ENCODE assay signal across 16 cellular contexts in genomic region chr2:197673142-197673541, GRCh38. TPM values are rescaled to one million over a fixed set of nuclear protein-coding genes. Genes with fewer than 3 reads are reported as not detected.
DNase-seq lines count a peak whose midpoint lies in the region; ATAC-seq, FAIRE-seq and TF ChIP-seq lines count a peak whose summit lies in the region.
"Had no signal": no experiment of that assay in that cellular context is flagged by ENCODE, and none has a peak within 500 bp of the region (broad histone marks: within the 10 kb centered on the region; RNA-seq: fewer than 3 reads in every experiment).

No MANE protein-coding gene starts in this region.

- peak overlapping the region; percentile 83 for H3K4me3 Mint-ChIP-seq in neural progenitor cell
- H3K4me3 Mint-ChIP-seq: activated T-cell treated with anti-CD3 and anti-CD28 coated beads, Interleukin-2, amount 50 U/mL, for 24 hours; T-cell had no signal

- H3K79me2 ChIP-seq in mammary epithelial cell (ENCODE audit: insufficient read depth, low read length), result no peaks in the 10 kb centered on the region
- H3K79me2 ChIP-seq in endothelial cell of umbilical vein (ENCODE audit: control insufficient read depth, insufficient read depth, low read length), result no peaks in the 10 kb centered on the region
- H3K79me2 ChIP-seq in neural progenitor cell (ENCODE audit: low read depth), result no peaks in the 10 kb centered on the region

- WGBS in mammary epithelial cell (ENCODE audit: low coverage, missing lambda C conversion rate), result 84% methylated on average over 5 of the region's 5 CpGs
- WGBS in urinary bladder, result 67% methylated on average over 5 of the region's 5 CpGs
- WGBS in ovary, 3 donors, result 74 to 78% (median 77%) methylated on average over 5 of the region's 5 CpGs

- H3K9me3 ChIP-seq in breast epithelium (peaks cover 0 to 3% of the 10 kb centered on the region in 2 donors), mammary epithelial cell (replicated peaks; ENCODE audit: insufficient read depth, low read length) (no peaks in the 10 kb centered on the region), endothelial cell of umbilical vein (replicated peaks; ENCODE audit: control insufficient read depth, insufficient read depth, low read length) (no peaks in the 10 kb centered on the region), neural progenitor cell (ENCODE audit: low read depth) (no peaks in the 10 kb centered on the region), ovary (peaks cover 0 to 9% of the 10 kb centered on the region in 2 donors)

- TF ChIP-seq POLR2A in breast epithelium (IDR thresholded peaks at IDR 0.05), result no peak
- TF ChIP-seq POLR2A in endothelial cell of umbilical vein (IDR thresholded peaks at IDR 0.05; ENCODE audit: low read depth, low read length), result no peak
- no peak for TF ChIP-seq POLR2A in ovary (IDR thresholded peaks at IDR 0.05)

- peaks cover 22% of the 10 kb centered on the region for H3K9me3 Mint-ChIP-seq in neural progenitor cell
- H3K9me3 Mint-ChIP-seq: activated T-cell treated with anti-CD3 and anti-CD28 coated beads, Interleukin-2, amount 50 U/mL, for 24 hours had no signal

- CTCF ChIA-PET in mammary epithelial cell (lab: Charles Lee; ENCODE audit: low non-redundant PET), result no interaction called here
- CTCF ChIA-PET in endothelial cell of umbilical vein (lab: Charles Lee), result no interaction called here

- peaks cover 36% of the 10 kb centered on the region for H3K4me1 Mint-ChIP-seq in neural progenitor cell
- H3K4me1 Mint-ChIP-seq: T-cell had no signal

- H3K27me3 ChIP-seq in breast epithelium (no peaks in the 10 kb centered on the region), mammary epithelial cell (ENCODE audit: insufficient read depth, low read length) (no peaks in the 10 kb centered on the region), endothelial cell of umbilical vein (ENCODE audit: control insufficient read depth in 2 of 2, insufficient read depth in 2 of 2, low read length in 2 of 2) (no peaks in the 10 kb centered on the region), neural progenitor cell (no peaks in the 10 kb centered on the region), ovary (no peaks in the 10 kb centered on the region)

- H3K27ac ChIP-seq in breast epithelium (no peak overlapping the region), mammary epithelial cell (ENCODE audit: insufficient read depth, low read depth, low read length) (no peak overlapping the region), endothelial cell of umbilical vein (ENCODE audit: insufficient read depth, low read depth, low read length) (no peak overlapping the region), neural progenitor cell (peak overlapping the region; percentile 13), urinary bladder (ENCODE audit: low read depth) (no peak overlapping the region), ovary (no peak overlapping the region)

- DNase-seq in breast epithelium (ENCODE audit: low spot score in 2 of 2), result no peak
- no peak for DNase-seq in mammary epithelial cell
- DNase-seq in endothelial cell of umbilical vein (ENCODE audit: low read depth, low spot score), result no peak
- peak; percentile 31 for DNase-seq in neural progenitor cell (ENCODE audit: low spot score)
- DNase-seq in RKO (ENCODE audit: low spot score), result no peak
- no peak for DNase-seq in ovary
- no peak for DNase-seq in left colon
- DNase-seq: activated CD4-positive, alpha-beta T cell treated with anti-CD3 and anti-CD28 coated beads for 1 hour; activated T-cell treated with anti-CD3 and anti-CD28 coated beads, Interleukin-2, amount 50 U/mL, for 24 hours; amniotic stem cell; NCI-H1092; NCI-H446 treated with DMSO at 0.1 percent for 48 hours; T-cell had no signal

- H2AFZ ChIP-seq in mammary epithelial cell (ENCODE audit: low read depth, low read length), result no peak overlapping the region
- H2AFZ ChIP-seq in endothelial cell of umbilical vein (ENCODE audit: low read depth, low read length), result no peak overlapping the region
- H2AFZ ChIP-seq in neural progenitor cell (replicated peaks), result peak overlapping the region; percentile 23

- TF ChIP-seq CTCF in breast epithelium (IDR thresholded peaks at IDR 0.05), result no peak
- no peak for TF ChIP-seq CTCF in mammary epithelial cell (conservative IDR thresholded peaks at IDR 0.05 in 1 of 2, IDR thresholded peaks at IDR 0.05 in 1 of 2; ENCODE audit: extremely low read depth in 1 of 2, insufficient read depth in 1 of 2, low read depth in 1 of 2, low read length in 2 of 2)
- TF ChIP-seq CTCF in endothelial cell of umbilical vein (IDR thresholded peaks at IDR 0.05; ENCODE audit: extremely low read depth in 1 of 2, insufficient read depth in 1 of 2, low read depth in 1 of 2, low read length in 2 of 2), result no peak
- no peak for TF ChIP-seq CTCF in neural progenitor cell (IDR thresholded peaks at IDR 0.05)
- no peak for TF ChIP-seq CTCF in ovary (IDR thresholded peaks at IDR 0.05)

- H3K9ac ChIP-seq in mammary epithelial cell (ENCODE audit: insufficient read depth, low read length) (no peak overlapping the region), endothelial cell of umbilical vein (replicated peaks; ENCODE audit: extremely low read depth, insufficient read depth, low read length) (no peak overlapping the region), neural progenitor cell (no peak overlapping the region)

- BruUV-seq in mammary epithelial cell (replicated peaks; lab: Mats Ljungman, UMichigan) (no TSS peak), endothelial cell of umbilical vein (replicated peaks; lab: Mats Ljungman, UMichigan) (no TSS peak)

- ATAC-seq in left colon, result no peak
- ATAC-seq: T-cell had no signal

- TF ChIP-seq EP300 in ovary (IDR thresholded peaks at IDR 0.05), result no peak

- in situ Hi-C loops in mammary epithelial cell (cut with MboI; ENCODE audit: low sequenced_read_pairs in 2 of 2), result no loop called here

- H3K4me3 ChIP-seq in breast epithelium (peak overlapping the region; percentile 7 to 42 (median 19)), mammary epithelial cell (replicated peaks in 1 of 3; ENCODE audit: insufficient read depth in 1 of 3, low read depth in 2 of 3, low read length in 3 of 3) (no peak overlapping the region), endothelial cell of umbilical vein (replicated peaks in 1 of 3; ENCODE audit: insufficient read depth in 1 of 3, low read depth in 1 of 3, low read length in 3 of 3) (peak overlapping the region in 1 of 3 experiments; percentile 98), neural progenitor cell (peak overlapping the region; percentile 18), urinary bladder (ENCODE audit: low read depth, low read length) (peak overlapping the region; percentile 14), ovary (no peak overlapping the region)

- H3K4me1 ChIP-seq in breast epithelium (no peaks in the 10 kb centered on the region), mammary epithelial cell (ENCODE audit: insufficient read depth, low read length) (peaks cover 6% of the 10 kb centered on the region), endothelial cell of umbilical vein (ENCODE audit: control insufficient read depth, extremely low read depth, insufficient read depth, low read length) (peaks cover 28% of the 10 kb centered on the region), neural progenitor cell (peaks cover 31% of the 10 kb centered on the region), urinary bladder (ENCODE audit: insufficient read depth) (peaks cover 2% of the 10 kb centered on the region), ovary (ENCODE audit: insufficient read depth) (peaks cover 6% of the 10 kb centered on the region)

- intact Hi-C loops in breast epithelium (cut with DNase I; ENCODE audit: low total_unique reads), result no loop called here
- intact Hi-C loops in mammary epithelial cell (cut with micrococcal nuclease), result no loop called here
- intact Hi-C loops in endothelial cell of umbilical vein (cut with micrococcal nuclease), result no loop called here
- intact Hi-C loops in ovary (cut with DNase I), result no loop called here
- intact Hi-C loops in left colon (cut with DNase I, micrococcal nuclease), result no loop called here

- no peaks in the 10 kb centered on the region for H3K9me1 ChIP-seq in endothelial cell of umbilical vein (replicated peaks; ENCODE audit: control insufficient read depth, extremely low read depth, insufficient read depth, low read length)

- H4K20me1 ChIP-seq in mammary epithelial cell (ENCODE audit: insufficient read depth, low read length) (no peaks in the 10 kb centered on the region), endothelial cell of umbilical vein (replicated peaks; ENCODE audit: control insufficient read depth, extremely low read depth, insufficient read depth, low read length) (no peaks in the 10 kb centered on the region), neural progenitor cell (ENCODE audit: low read depth) (no peaks in the 10 kb centered on the region)

- peaks cover 11% of the 10 kb centered on the region for H3F3A ChIP-seq in neural progenitor cell (ENCODE audit: low read depth)

- H3K4me2 ChIP-seq in mammary epithelial cell (ENCODE audit: insufficient read depth, low read depth, low read length), result no peak overlapping the region
- peak overlapping the region; percentile 100 for H3K4me2 ChIP-seq in endothelial cell of umbilical vein (ENCODE audit: insufficient read depth, low read length)
- H3K4me2 ChIP-seq in neural progenitor cell, result peak overlapping the region; percentile 74

- H3K27me3 Mint-ChIP-seq in neural progenitor cell (ENCODE audit: insufficient read depth, low read depth), result no peaks in the 10 kb centered on the region

- H3K36me3 Mint-ChIP-seq in neural progenitor cell, result peaks cover 24% of the 10 kb centered on the region
- H3K36me3 Mint-ChIP-seq: T-cell had no signal

- no peak for FAIRE-seq in endothelial cell of umbilical vein (lab: Jason Lieb, UNC)
- FAIRE-seq: A204.1, endometrium had no signal

- H3K27ac Mint-ChIP-seq in neural progenitor cell, result peak overlapping the region; percentile 52
- H3K27ac Mint-ChIP-seq: activated T-cell treated with anti-CD3 and anti-CD28 coated beads, Interleukin-2, amount 50 U/mL, for 24 hours; T-cell had no signal

- H3K36me3 ChIP-seq in breast epithelium, result no peaks in the 10 kb centered on the region
- H3K36me3 ChIP-seq in mammary epithelial cell (ENCODE audit: insufficient read depth, low read length), result no peaks in the 10 kb centered on the region
- H3K36me3 ChIP-seq in endothelial cell of umbilical vein (ENCODE audit: control insufficient read depth in 2 of 2, extremely low read depth in 1 of 2, insufficient read depth in 2 of 2, low read length in 2 of 2), result no peaks in the 10 kb centered on the region
- no peaks in the 10 kb centered on the region for H3K36me3 ChIP-seq in neural progenitor cell
- no peaks in the 10 kb centered on the region for H3K36me3 ChIP-seq in urinary bladder (ENCODE audit: insufficient read depth)
- H3K36me3 ChIP-seq in ovary, result no peaks in the 10 kb centered on the region

- POLR2A ChIA-PET in endothelial cell of umbilical vein (lab: Charles Lee), result no interaction called here

- dilution Hi-C loops in mammary epithelial cell (cut with HindIII; ENCODE audit: low sequenced_read_pairs), result no loop called here
- dilution Hi-C loops in endothelial cell of umbilical vein (cut with MboI; ENCODE audit: extremely low pct_ligation_motif_present, low sequenced_read_pairs), result no loop called here

RNA-seq across cellular contexts. Expression of gene RFTN2, which starts 2.2 kb away (rescaled TPM):
- 10 to 100 TPM in 1 of 3 donors, 1 to 10 TPM in 2; 2.3 to 21.1 (median 7.6) TPM for total RNA-seq in breast epithelium
- under 1 TPM in 1 of 2 donors, not detected in 1; under 0.01 TPM for total RNA-seq in mammary epithelial cell
- not detected for polyA plus RNA-seq in mammary epithelial cell
- not detected for polyA minus RNA-seq in mammary epithelial cell
- total RNA-seq in endothelial cell of umbilical vein, result 8.0 and 9.9 TPM in 2 replicates
- 5.0 and 6.1 TPM in 2 replicates for polyA plus RNA-seq in endothelial cell of umbilical vein
- 6.6 and 7.2 TPM in 2 replicates for polyA plus RNA-seq in endothelial cell of umbilical vein (2011; cell fraction: cytosol; rRNA removed)
- polyA plus RNA-seq in endothelial cell of umbilical vein (2011; cell fraction: nucleus; rRNA removed), result 6.0 and 8.4 TPM in 2 replicates
- 1.3 TPM in 2 replicates for polyA plus RNA-seq in endothelial cell of umbilical vein (2012)
- polyA minus RNA-seq in endothelial cell of umbilical vein, result 12.5 and 13.3 TPM in 2 replicates
- not detected for polyA minus RNA-seq in endothelial cell of umbilical vein (2011; cell fraction: cytosol; rRNA and poly(A)+ RNA removed)
- polyA minus RNA-seq in endothelial cell of umbilical vein (2011; cell fraction: nucleus; rRNA and poly(A)+ RNA removed), result 8.1 and 10.1 TPM in 2 replicates
- total RNA-seq in neural progenitor cell (ENCODE audit: low replicate concordance), result 3.1 and 8.2 TPM in 2 replicates
- total RNA-seq in urinary bladder, result 37.4 TPM
- 4.0 TPM for polyA plus RNA-seq in urinary bladder
- 10 to 100 TPM in 6 of 7 donors, 1 to 10 TPM in 1; 9.7 to 22.1 (median 15.3) TPM for total RNA-seq in ovary
- polyA plus RNA-seq in ovary, result 10 to 100 TPM in 1 of 2 donors, 1 to 10 TPM in 1; 8.1 to 13.4 TPM
- 1 to 10 TPM; 1.9 to 3.0 TPM for total RNA-seq in left colon

RNA-seq across cellular contexts. Expression of gene MARS2, which starts 32.0 kb away (rescaled TPM):
- 10 to 100 TPM in 1 of 3 donors, 1 to 10 TPM in 2; 5.4 to 11.9 (median 6.9) TPM for total RNA-seq in breast epithelium
- 10 to 100 TPM; 10.0 to 11.2 TPM for total RNA-seq in mammary epithelial cell
- polyA plus RNA-seq in mammary epithelial cell, result 8.0 TPM
- 15.1 TPM for polyA minus RNA-seq in mammary epithelial cell
- 5.1 and 5.3 TPM in 2 replicates for total RNA-seq in endothelial cell of umbilical vein
- 2.3 and 2.4 TPM in 2 replicates for polyA plus RNA-seq in endothelial cell of umbilical vein
- 1.8 and 1.9 TPM in 2 replicates for polyA plus RNA-seq in endothelial cell of umbilical vein (2011; cell fraction: cytosol; rRNA removed)
- polyA plus RNA-seq in endothelial cell of umbilical vein (2011; cell fraction: nucleus; rRNA removed), result 2.0 and 2.1 TPM in 2 replicates
- 3.9 and 4.7 TPM in 2 replicates for polyA plus RNA-seq in endothelial cell of umbilical vein (2012)
- 5.5 and 8.1 TPM in 2 replicates for polyA minus RNA-seq in endothelial cell of umbilical vein
- 8.4 TPM for polyA minus RNA-seq in endothelial cell of umbilical vein (2011; cell fraction: cytosol; rRNA and poly(A)+ RNA removed)
- polyA minus RNA-seq in endothelial cell of umbilical vein (2011; cell fraction: nucleus; rRNA and poly(A)+ RNA removed), result 3.8 and 4.6 TPM in 2 replicates
- total RNA-seq in neural progenitor cell (ENCODE audit: low replicate concordance), result 5.7 and 8.4 TPM in 2 replicates
- 3.8 TPM for total RNA-seq in urinary bladder
- polyA plus RNA-seq in urinary bladder, result 3.7 TPM
- total RNA-seq in ovary, result 1 to 10 TPM; 3.2 to 7.7 (median 5.0) TPM
- polyA plus RNA-seq in ovary, result 1 to 10 TPM; 1.8 to 4.7 TPM
- total RNA-seq in left colon, result 10 to 100 TPM in 1 of 2 donors, 1 to 10 TPM in 1; 9.5 to 15.7 TPM

Comparison
In these comparisons a context has a peak if more than half of its experiments do, and no peak if none do; other contexts are left out.
1. H3K4me3 ChIP-seq: peak in breast epithelium (3 of 3), neural progenitor cell (single experiment) and urinary bladder (single experiment); none in mammary epithelial cell (0 of 3) and ovary (single experiment).